ENCODE assay signal across 21 cellular contexts in the genomic region with DNA sequence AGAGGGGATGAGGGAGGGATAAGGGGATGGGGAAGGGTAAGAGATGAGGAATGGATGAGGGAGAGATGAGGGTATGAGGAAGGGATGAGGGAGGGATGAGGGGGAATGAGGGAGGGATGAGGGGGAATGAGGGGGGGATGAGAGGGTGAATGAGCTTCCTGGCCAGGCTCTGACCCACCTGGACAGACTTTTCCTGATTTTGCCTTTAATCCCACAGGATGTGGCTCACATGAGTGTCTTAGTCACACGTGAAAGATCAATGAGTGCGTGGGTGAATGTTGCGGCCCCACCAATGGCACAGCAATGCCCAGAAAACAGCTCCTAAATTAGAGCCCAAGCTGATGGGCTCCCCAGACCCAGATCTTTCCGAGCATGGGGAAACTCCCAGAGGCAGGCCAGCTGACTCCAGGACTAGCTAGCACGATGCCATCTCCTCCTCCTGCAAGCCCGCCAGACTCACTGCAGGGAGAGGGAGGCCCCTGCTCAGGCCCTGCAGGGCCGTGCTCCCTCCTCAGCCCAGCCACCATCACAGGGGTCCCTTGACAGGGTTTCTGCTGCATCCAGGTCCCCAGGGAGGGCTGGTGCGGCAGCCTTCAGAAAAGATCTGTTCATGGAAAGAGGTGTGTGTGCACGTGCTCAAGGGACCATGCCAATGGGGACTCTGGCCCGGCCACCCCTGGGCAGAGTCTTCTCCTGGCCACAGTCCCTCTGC. TPM values are rescaled to one million over a fixed set of nuclear protein-coding genes. Genes with fewer than 3 reads are reported as not detected.
"Had no signal": no experiment of that assay in that cellular context is flagged by ENCODE, and none has a peak within 500 bp of the region (broad histone marks: within the 10 kb centered on the region; RNA-seq: fewer than 3 reads in every experiment).

No MANE protein-coding gene starts in this region.

- H3K9me3 ChIP-seq: tibial nerve, uterus had no signal

- H3K4me1 Mint-ChIP-seq: activated T-helper 17 cell treated with anti-CD3 and anti-CD28 coated beads, Interleukin-2, amount 50 U/mL, for 72 hours had no signal

- H3K9me3 Mint-ChIP-seq: activated naive CD8-positive, alpha-beta T cell treated with anti-CD3 and anti-CD28 coated beads, Interleukin-2, amount 10 ng/mL, durations not matched to agents 7 days and 5 days; activated T-helper 17 cell treated with anti-CD3 and anti-CD28 coated beads, Interleukin-2, amount 50 U/mL, for 72 hours; brain; natural killer cell treated with Interleukin-12 subunit alpha and Interleukin-12 subunit beta and Interleukin-15 and Interleukin-18, amount 100 ng/mL, for 72 hours; T-helper 1 cell treated with Interleukin-12 subunit alpha and Interleukin-12 subunit beta and Interleukin-4 antibody, amounts not matched to agents 30 μg/mL and 1 μg/mL, for 36 hours had no signal

- H3K36me3 Mint-ChIP-seq: activated naive CD8-positive, alpha-beta T cell treated with anti-CD3 and anti-CD28 coated beads, Interleukin-2, amount 10 ng/mL, durations not matched to agents 7 days and 5 days; natural killer cell treated with Interleukin-12 subunit alpha and Interleukin-12 subunit beta and Interleukin-15 and Interleukin-18, amount 100 ng/mL, for 72 hours had no signal

- H3K4me3 ChIP-seq: coronary artery, lung, tibial nerve, uterus had no signal

- H3K27me3 Mint-ChIP-seq: brain; natural killer cell treated with Interleukin-12 subunit alpha and Interleukin-12 subunit beta and Interleukin-15 and Interleukin-18, amount 100 ng/mL, for 72 hours had no signal

- H3K4me3 Mint-ChIP-seq: activated naive CD8-positive, alpha-beta T cell treated with anti-CD3 and anti-CD28 coated beads, Interleukin-2, amount 10 ng/mL, durations not matched to agents 7 days and 5 days; activated T-helper 17 cell treated with anti-CD3 and anti-CD28 coated beads, Interleukin-2, amount 50 U/mL, for 72 hours; brain; natural killer cell treated with Interleukin-12 subunit alpha and Interleukin-12 subunit beta and Interleukin-15 and Interleukin-18, amount 100 ng/mL, for 72 hours; T-helper 1 cell treated with Interleukin-12 subunit alpha and Interleukin-12 subunit beta and Interleukin-4 antibody, amounts not matched to agents 30 μg/mL and 1 μg/mL, for 36 hours had no signal

- H3K4me1 ChIP-seq: tibial nerve, uterus had no signal

- H3K27ac ChIP-seq: coronary artery, tibial nerve, uterus had no signal

- H3K27me3 ChIP-seq: uterus had no signal

- H3K27ac Mint-ChIP-seq: activated naive CD8-positive, alpha-beta T cell treated with anti-CD3 and anti-CD28 coated beads, Interleukin-2, amount 10 ng/mL, durations not matched to agents 7 days and 5 days; activated T-helper 17 cell treated with anti-CD3 and anti-CD28 coated beads, Interleukin-2, amount 50 U/mL, for 72 hours; natural killer cell treated with Interleukin-12 subunit alpha and Interleukin-12 subunit beta and Interleukin-15 and Interleukin-18, amount 100 ng/mL, for 72 hours; T-helper 1 cell treated with Interleukin-12 subunit alpha and Interleukin-12 subunit beta and Interleukin-4 antibody, amounts not matched to agents 30 μg/mL and 1 μg/mL, for 36 hours had no signal

- ATAC-seq: natural killer cell treated with Interleukin-12 subunit alpha and Interleukin-12 subunit beta and Interleukin-15 and Interleukin-18, amount 100 ng/mL, for 72 hours; stimulated activated naive CD8-positive, alpha-beta T cell treated with anti-CD3 and anti-CD28 coated beads, Interleukin-15, Interleukin-2, amounts not matched to agents 100 U/mL and 50 U/mL, for 24 hours had no signal

- FAIRE-seq: endometrium, frontal cortex, keratinocyte had no signal

- H3K36me3 ChIP-seq: uterus had no signal

- DNase-seq: activated CD4-positive, CD25-positive, alpha-beta regulatory T cell treated with anti-CD3 and anti-CD28 coated beads, Interleukin-2, amount 50 U/mL, for 72 hours; activated naive CD4-positive, alpha-beta T cell; activated naive CD8-positive, alpha-beta T cell treated with anti-CD3 and anti-CD28 coated beads, Interleukin-2, amount 10 ng/mL, durations not matched to agents 7 days and 5 days; anterior cingulate cortex; central memory CD4-positive, alpha-beta T cell; stimulated activated CD4-positive, alpha-beta T cell treated with anti-CD3 and anti-CD28 coated beads, Interleukin-12 subunit alpha, Interleukin-12 subunit beta, amount 100 ng/mL, for 4 hours; stimulated activated CD4-positive, alpha-beta T cell treated with anti-CD3 and anti-CD28 coated beads, Interleukin-1b, Interleukin-23, amount 100 ng/mL, for 48 hours; stimulated activated CD8-positive, alpha-beta memory T cell treated with anti-CD3 and anti-CD28 coated beads, Interleukin-4, amount 100 ng/mL, for 48 hours; uterus had no signal

RNA-seq across cellular contexts. Expression of a gene that starts 41.4 kb away (rescaled TPM):
- total RNA-seq: activated naive CD8-positive, alpha-beta T cell treated with anti-CD3 and anti-CD28 coated beads, Interleukin-2, amount 10 ng/mL, durations not matched to agents 7 days and 5 days; activated T-helper 17 cell treated with anti-CD3 and anti-CD28 coated beads, Interleukin-2, amount 50 U/mL, for 72 hours; frontal cortex; lung; natural killer cell treated with Interleukin-12 subunit alpha and Interleukin-12 subunit beta and Interleukin-15 and Interleukin-18, amount 100 ng/mL, for 72 hours; renal cortical epithelial cell; uterus had no signal
- polyA plus RNA-seq: keratinocyte, lung had no signal

RNA-seq across cellular contexts. Expression of a gene that starts 50.4 kb away (rescaled TPM):
- total RNA-seq: activated naive CD8-positive, alpha-beta T cell treated with anti-CD3 and anti-CD28 coated beads, Interleukin-2, amount 10 ng/mL, durations not matched to agents 7 days and 5 days; activated T-helper 17 cell treated with anti-CD3 and anti-CD28 coated beads, Interleukin-2, amount 50 U/mL, for 72 hours; frontal cortex; natural killer cell treated with Interleukin-12 subunit alpha and Interleukin-12 subunit beta and Interleukin-15 and Interleukin-18, amount 100 ng/mL, for 72 hours; renal cortical epithelial cell; uterus had no signal
- polyA plus RNA-seq: keratinocyte, lung had no signal
